In genomic region chr9:120603601-120604000, GRCh38 we compare ENCODE assay signal across 19 cellular contexts.
"Had no signal": no experiment of that assay in that cellular context is flagged by ENCODE, and none has a peak within 500 bp of the region (broad histone marks: within the 10 kb centered on the region; RNA-seq: fewer than 3 reads in every experiment).

No MANE protein-coding gene starts in this region.

- ATAC-seq: left lobe of liver; natural killer cell; stimulated activated effector memory CD8-positive, alpha-beta T cell treated with anti-CD3 and anti-CD28 coated beads, Interleukin-12 subunit alpha, Interleukin-12 subunit beta, amount 100 ng/mL, for 72 hours; stimulated activated naive CD8-positive, alpha-beta T cell treated with anti-CD3 and anti-CD28 coated beads, Interleukin-15, Interleukin-2, amounts not matched to agents 100 U/mL and 50 U/mL, for 24 hours had no signal

- DNase-seq: effector CD4-positive, alpha-beta T cell; foreskin melanocyte; head of caudate nucleus; kidney; mammary epithelial cell; natural killer cell; posterior cingulate gyrus; stimulated activated CD4-positive, alpha-beta T cell treated with anti-CD3 and anti-CD28 coated beads, Interleukin-4, amount 100 ng/mL, for 1 hour; stimulated activated CD8-positive, alpha-beta memory T cell treated with anti-CD3 and anti-CD28 coated beads, Interleukin-4, amount 100 ng/mL, for 48 hours; stimulated activated naive CD8-positive, alpha-beta T cell treated with anti-CD3 and anti-CD28 coated beads, Interleukin-15, Interleukin-2, amounts not matched to agents 100 U/mL and 50 U/mL, for 24 hours; thyroid gland; upper lobe of left lung; uterus had no signal

- H3K4me1 ChIP-seq: right atrium auricular region, suprapubic skin, upper lobe of left lung, uterus had no signal

- FAIRE-seq: colon, kidney had no signal

- H3K4me3 ChIP-seq: hepatocyte, right atrium auricular region, suprapubic skin, thyroid gland, upper lobe of left lung, uterus had no signal

- H3K9me3 ChIP-seq: right atrium auricular region, suprapubic skin, thyroid gland, upper lobe of left lung, uterus had no signal

- H3K27me3 ChIP-seq: hepatocyte, right atrium auricular region, suprapubic skin, thyroid gland, upper lobe of left lung, uterus had no signal

- H3K36me3 ChIP-seq: uterus had no signal

- H3K4me2 ChIP-seq: hepatocyte had no signal

- H3K27ac ChIP-seq: hepatocyte, right atrium auricular region, suprapubic skin, thyroid gland, upper lobe of left lung, uterus had no signal
